1 cellular context compared by ENCODE assay signal in the genomic region with DNA sequence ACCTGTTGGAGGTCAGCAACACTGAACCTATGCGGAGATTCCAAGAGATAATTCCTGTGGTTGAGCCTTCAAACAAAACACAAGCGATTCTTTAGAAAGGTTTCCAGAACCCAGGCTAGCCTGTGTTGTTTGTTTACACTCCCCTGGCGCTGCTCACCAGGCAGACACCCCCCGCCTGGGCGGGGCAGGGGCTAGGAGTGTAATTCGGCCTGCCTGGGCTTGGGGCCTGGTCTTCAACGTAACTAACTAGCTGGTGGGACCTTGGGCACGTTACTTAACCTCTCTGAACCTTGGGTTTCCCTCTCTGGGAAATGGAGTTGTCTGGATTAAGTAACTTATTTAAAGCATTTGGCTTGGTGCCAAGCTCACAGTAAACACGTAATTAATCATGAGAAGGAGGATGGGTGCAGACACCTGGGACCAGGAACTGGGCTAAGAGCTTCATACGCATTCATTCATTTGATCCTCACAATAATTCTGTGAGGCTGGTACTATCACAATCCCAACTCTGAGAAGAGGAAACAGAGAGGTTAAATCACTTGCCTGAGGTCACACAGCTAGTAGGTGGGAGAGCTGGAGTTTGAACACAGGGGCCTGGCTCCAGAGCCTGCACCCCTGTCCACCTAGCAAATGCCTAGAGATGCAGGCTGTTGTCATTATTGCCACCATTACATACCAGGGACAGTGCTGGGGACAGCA.
TF ChIP-seq lines count a peak whose summit lies in the region.

No MANE protein-coding gene starts in this region.

TF ChIP-seq in GM23338, 12 proteins besides CTCF, POLR2A, EP300 and RAD21 (continued from another document):
- TF ChIP-seq, protein P1, sequence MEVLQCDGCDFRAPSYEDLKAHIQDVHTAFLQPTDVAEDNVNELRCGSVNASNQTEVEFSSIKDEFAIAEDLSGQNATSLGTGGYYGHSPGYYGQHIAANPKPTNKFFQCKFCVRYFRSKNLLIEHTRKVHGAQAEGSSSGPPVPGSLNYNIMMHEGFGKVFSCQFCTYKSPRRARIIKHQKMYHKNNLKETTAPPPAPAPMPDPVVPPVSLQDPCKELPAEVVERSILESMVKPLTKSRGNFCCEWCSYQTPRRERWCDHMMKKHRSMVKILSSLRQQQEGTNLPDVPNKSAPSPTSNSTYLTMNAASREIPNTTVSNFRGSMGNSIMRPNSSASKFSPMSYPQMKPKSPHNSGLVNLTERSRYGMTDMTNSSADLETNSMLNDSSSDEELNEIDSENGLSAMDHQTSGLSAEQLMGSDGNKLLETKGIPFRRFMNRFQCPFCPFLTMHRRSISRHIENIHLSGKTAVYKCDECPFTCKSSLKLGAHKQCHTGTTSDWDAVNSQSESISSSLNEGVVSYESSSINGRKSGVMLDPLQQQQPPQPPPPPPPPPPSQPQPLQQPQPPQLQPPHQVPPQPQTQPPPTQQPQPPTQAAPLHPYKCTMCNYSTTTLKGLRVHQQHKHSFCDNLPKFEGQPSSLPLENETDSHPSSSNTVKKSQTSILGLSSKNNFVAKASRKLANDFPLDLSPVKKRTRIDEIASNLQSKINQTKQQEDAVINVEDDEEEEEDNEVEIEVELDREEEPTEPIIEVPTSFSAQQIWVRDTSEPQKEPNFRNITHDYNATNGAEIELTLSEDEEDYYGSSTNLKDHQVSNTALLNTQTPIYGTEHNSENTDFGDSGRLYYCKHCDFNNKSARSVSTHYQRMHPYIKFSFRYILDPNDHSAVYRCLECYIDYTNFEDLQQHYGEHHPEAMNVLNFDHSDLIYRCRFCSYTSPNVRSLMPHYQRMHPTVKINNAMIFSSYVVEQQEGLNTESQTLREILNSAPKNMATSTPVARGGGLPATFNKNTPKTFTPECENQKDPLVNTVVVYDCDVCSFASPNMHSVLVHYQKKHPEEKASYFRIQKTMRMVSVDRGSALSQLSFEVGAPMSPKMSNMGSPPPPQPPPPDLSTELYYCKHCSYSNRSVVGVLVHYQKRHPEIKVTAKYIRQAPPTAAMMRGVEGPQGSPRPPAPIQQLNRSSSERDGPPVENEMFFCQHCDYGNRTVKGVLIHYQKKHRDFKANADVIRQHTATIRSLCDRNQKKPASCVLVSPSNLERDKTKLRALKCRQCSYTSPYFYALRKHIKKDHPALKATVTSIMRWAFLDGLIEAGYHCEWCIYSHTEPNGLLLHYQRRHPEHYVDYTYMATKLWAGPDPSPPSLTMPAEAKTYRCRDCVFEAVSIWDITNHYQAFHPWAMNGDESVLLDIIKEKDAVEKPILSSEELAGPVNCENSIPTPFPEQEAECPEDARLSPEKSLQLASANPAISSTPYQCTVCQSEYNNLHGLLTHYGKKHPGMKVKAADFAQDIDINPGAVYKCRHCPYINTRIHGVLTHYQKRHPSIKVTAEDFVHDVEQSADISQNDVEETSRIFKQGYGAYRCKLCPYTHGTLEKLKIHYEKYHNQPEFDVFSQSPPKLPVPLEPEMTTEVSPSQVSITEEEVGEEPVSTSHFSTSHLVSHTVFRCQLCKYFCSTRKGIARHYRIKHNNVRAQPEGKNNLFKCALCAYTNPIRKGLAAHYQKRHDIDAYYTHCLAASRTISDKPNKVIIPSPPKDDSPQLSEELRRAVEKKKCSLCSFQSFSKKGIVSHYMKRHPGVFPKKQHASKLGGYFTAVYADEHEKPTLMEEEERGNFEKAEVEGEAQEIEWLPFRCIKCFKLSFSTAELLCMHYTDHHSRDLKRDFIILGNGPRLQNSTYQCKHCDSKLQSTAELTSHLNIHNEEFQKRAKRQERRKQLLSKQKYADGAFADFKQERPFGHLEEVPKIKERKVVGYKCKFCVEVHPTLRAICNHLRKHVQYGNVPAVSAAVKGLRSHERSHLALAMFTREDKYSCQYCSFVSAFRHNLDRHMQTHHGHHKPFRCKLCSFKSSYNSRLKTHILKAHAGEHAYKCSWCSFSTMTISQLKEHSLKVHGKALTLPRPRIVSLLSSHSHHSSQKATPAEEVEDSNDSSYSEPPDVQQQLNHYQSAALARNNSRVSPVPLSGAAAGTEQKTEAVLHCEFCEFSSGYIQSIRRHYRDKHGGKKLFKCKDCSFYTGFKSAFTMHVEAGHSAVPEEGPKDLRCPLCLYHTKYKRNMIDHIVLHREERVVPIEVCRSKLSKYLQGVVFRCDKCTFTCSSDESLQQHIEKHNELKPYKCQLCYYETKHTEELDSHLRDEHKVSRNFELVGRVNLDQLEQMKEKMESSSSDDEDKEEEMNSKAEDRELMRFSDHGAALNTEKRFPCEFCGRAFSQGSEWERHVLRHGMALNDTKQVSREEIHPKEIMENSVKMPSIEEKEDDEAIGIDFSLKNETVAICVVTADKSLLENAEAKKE (CRISPR knock-in tag; IDR thresholded peaks at IDR 0.05): no peak
- TF ChIP-seq EZH2phosphoT487 (IDR thresholded peaks at IDR 0.05; ENCODE audit: unreplicated experiment) (no peak), JUNB (IDR thresholded peaks at IDR 0.05; ENCODE audit: unreplicated experiment) (no peak), ZNF114 (CRISPR knock-in tag; IDR thresholded peaks at IDR 0.05) (no peak)
